In genomic region chr18:48669991-48670750, GRCh38 we compare ENCODE assay signal across 32 cellular contexts.
"Had no signal": no experiment of that assay in that cellular context is flagged by ENCODE, and none has a peak within 500 bp of the region (broad histone marks: within the 10 kb centered on the region; RNA-seq: fewer than 3 reads in every experiment).

No MANE protein-coding gene starts in this region.

- H3K4me3 ChIP-seq: ascending aorta, breast epithelium, cardiac muscle cell, coronary artery, esophagus muscularis mucosa, gastrocnemius medialis had no signal

- H3K36me3 ChIP-seq: breast epithelium, cardiac muscle cell had no signal

- H3K36me3 Mint-ChIP-seq: activated naive CD4-positive, alpha-beta T cell treated with anti-CD3 and anti-CD28 coated beads, Interleukin-2, amount 10 ng/mL, durations not matched to agents 7 days and 5 days had no signal

- H3K4me3 Mint-ChIP-seq: activated B cell treated with CpG ODN at 0.5 μM for 24 hours; activated CD8-positive, alpha-beta T cell treated with anti-CD3 and anti-CD28 coated beads for 36 hours; activated naive CD4-positive, alpha-beta T cell treated with anti-CD3 and anti-CD28 coated beads, Interleukin-2, amount 10 ng/mL, durations not matched to agents 7 days and 5 days; activated naive CD8-positive, alpha-beta T cell treated with anti-CD3 and anti-CD28 coated beads, Interleukin-2, amount 10 ng/mL, durations not matched to agents 7 days and 5 days; activated T-cell treated with anti-CD3 and anti-CD28 coated beads, Interleukin-2, amount 50 U/mL, for 4 hours; activated T-helper 17 cell treated with anti-CD3 and anti-CD28 coated beads, Interleukin-2, amount 50 U/mL, for 72 hours; brain; central memory CD8-positive, alpha-beta T cell; dendritic cell treated with granulocyte-macrophage colony-stimulating factor and Interleukin-4, amounts not matched to agents 40 ng/mL and 50 ng/mL, for 4 days; effector memory CD8-positive, alpha-beta T cell; T-helper 17 cell; T-helper 2 cell treated with Interferon-gamma antibody and Interleukin-4, amounts not matched to agents 5 μg/mL and 100 μg/mL, for 36 hours had no signal

- ATAC-seq: activated CD4-positive, CD25-positive, alpha-beta regulatory T cell treated with anti-CD3 and anti-CD28 coated beads, Interleukin-2, amount 50 U/mL, for 24 hours; activated CD8-positive, alpha-beta T cell treated with anti-CD3 and anti-CD28 coated beads for 36 hours; activated naive CD4-positive, alpha-beta T cell treated with anti-CD3 and anti-CD28 coated beads, Interleukin-2, amount 50 U/mL, for 72 hours; activated T-cell treated with anti-CD3 and anti-CD28 coated beads, Interleukin-2, amount 50 U/mL, for 4 hours; activated T-helper 17 cell treated with anti-CD3 and anti-CD28 coated beads, Interleukin-2, amount 50 U/mL, for 72 hours; effector memory CD8-positive, alpha-beta T cell; foreskin keratinocyte; gastrocnemius medialis; T-helper 17 cell had no signal

- H3K4me1 ChIP-seq: ascending aorta, breast epithelium, foreskin keratinocyte had no signal

- H3K9me3 ChIP-seq: breast epithelium, gastrocnemius medialis had no signal

- DNase-seq: activated B cell treated with CpG ODN at 0.5 μM for 24 hours; activated CD4-positive, alpha-beta T cell treated with anti-CD3 and anti-CD28 coated beads for 48 hours; activated CD4-positive, alpha-beta T cell treated with anti-CD3 and anti-CD28 coated beads, Interleukin-2, amount 50 U/mL, for 1 hour; activated CD4-positive, alpha-beta T cell treated with anti-CD3 and anti-CD28 coated beads, Interleukin-2, amount 50 U/mL, for 48 hours; activated CD8-positive, alpha-beta memory T cell treated with anti-CD3 and anti-CD28 coated beads for 24 hours; activated CD8-positive, alpha-beta T cell treated with anti-CD3 and anti-CD28 coated beads for 36 hours; activated gamma-delta T cell; activated naive CD4-positive, alpha-beta T cell; activated naive CD4-positive, alpha-beta T cell treated with anti-CD3 and anti-CD28 coated beads, Interleukin-2, amount 10 ng/mL, durations not matched to agents 7 days and 5 days; activated naive CD8-positive, alpha-beta T cell treated with anti-CD3 and anti-CD28 coated beads, Interleukin-2, amount 10 ng/mL, durations not matched to agents 7 days and 5 days; activated T-cell treated with anti-CD3 and anti-CD28 coated beads, Interleukin-2, amount 50 U/mL, for 4 hours; effector CD4-positive, alpha-beta T cell; effector memory CD8-positive, alpha-beta T cell; erythroblast; foreskin keratinocyte; gastrocnemius medialis; T-helper 1 cell; T-helper 17 cell; T1000; WERI-Rb-1 had no signal

- H3K27me3 Mint-ChIP-seq: activated B cell treated with CpG ODN at 0.5 μM for 24 hours; activated CD8-positive, alpha-beta T cell treated with anti-CD3 and anti-CD28 coated beads for 36 hours; activated T-helper 17 cell treated with anti-CD3 and anti-CD28 coated beads, Interleukin-2, amount 50 U/mL, for 72 hours; brain; central memory CD8-positive, alpha-beta T cell; dendritic cell treated with granulocyte-macrophage colony-stimulating factor and Interleukin-4, amounts not matched to agents 40 ng/mL and 50 ng/mL, for 4 days; effector memory CD8-positive, alpha-beta T cell; T-helper 17 cell had no signal

- H3K27me3 ChIP-seq: ascending aorta, breast epithelium, cardiac muscle cell, esophagus muscularis mucosa, foreskin keratinocyte, gastrocnemius medialis had no signal

- H3K27ac Mint-ChIP-seq: activated B cell treated with CpG ODN at 0.5 μM for 24 hours; activated CD8-positive, alpha-beta T cell treated with anti-CD3 and anti-CD28 coated beads for 36 hours; activated naive CD4-positive, alpha-beta T cell treated with anti-CD3 and anti-CD28 coated beads, Interleukin-2, amount 10 ng/mL, durations not matched to agents 7 days and 5 days; activated naive CD4-positive, alpha-beta T cell treated with anti-CD3 and anti-CD28 coated beads, Interleukin-2, amount 50 U/mL, for 72 hours; activated naive CD8-positive, alpha-beta T cell treated with anti-CD3 and anti-CD28 coated beads, Interleukin-2, amount 10 ng/mL, durations not matched to agents 7 days and 5 days; activated T-helper 17 cell treated with anti-CD3 and anti-CD28 coated beads, Interleukin-2, amount 50 U/mL, for 72 hours; brain; dendritic cell treated with granulocyte-macrophage colony-stimulating factor and Interleukin-4, amounts not matched to agents 40 ng/mL and 50 ng/mL, for 4 days; effector memory CD8-positive, alpha-beta T cell; T-helper 17 cell; T-helper 2 cell treated with Interferon-gamma antibody and Interleukin-4, amounts not matched to agents 5 μg/mL and 100 μg/mL, for 36 hours had no signal

- H3K27ac ChIP-seq: ascending aorta, breast epithelium, cardiac muscle cell, coronary artery, esophagus muscularis mucosa, foreskin keratinocyte, gastrocnemius medialis, WERI-Rb-1 had no signal

- H3K4me1 Mint-ChIP-seq: activated naive CD4-positive, alpha-beta T cell treated with anti-CD3 and anti-CD28 coated beads, Interleukin-2, amount 10 ng/mL, durations not matched to agents 7 days and 5 days; activated T-helper 17 cell treated with anti-CD3 and anti-CD28 coated beads, Interleukin-2, amount 50 U/mL, for 72 hours; central memory CD8-positive, alpha-beta T cell; T-helper 17 cell had no signal
